Comparison of ENCODE assay signal across 2 cellular contexts in the genomic region with DNA sequence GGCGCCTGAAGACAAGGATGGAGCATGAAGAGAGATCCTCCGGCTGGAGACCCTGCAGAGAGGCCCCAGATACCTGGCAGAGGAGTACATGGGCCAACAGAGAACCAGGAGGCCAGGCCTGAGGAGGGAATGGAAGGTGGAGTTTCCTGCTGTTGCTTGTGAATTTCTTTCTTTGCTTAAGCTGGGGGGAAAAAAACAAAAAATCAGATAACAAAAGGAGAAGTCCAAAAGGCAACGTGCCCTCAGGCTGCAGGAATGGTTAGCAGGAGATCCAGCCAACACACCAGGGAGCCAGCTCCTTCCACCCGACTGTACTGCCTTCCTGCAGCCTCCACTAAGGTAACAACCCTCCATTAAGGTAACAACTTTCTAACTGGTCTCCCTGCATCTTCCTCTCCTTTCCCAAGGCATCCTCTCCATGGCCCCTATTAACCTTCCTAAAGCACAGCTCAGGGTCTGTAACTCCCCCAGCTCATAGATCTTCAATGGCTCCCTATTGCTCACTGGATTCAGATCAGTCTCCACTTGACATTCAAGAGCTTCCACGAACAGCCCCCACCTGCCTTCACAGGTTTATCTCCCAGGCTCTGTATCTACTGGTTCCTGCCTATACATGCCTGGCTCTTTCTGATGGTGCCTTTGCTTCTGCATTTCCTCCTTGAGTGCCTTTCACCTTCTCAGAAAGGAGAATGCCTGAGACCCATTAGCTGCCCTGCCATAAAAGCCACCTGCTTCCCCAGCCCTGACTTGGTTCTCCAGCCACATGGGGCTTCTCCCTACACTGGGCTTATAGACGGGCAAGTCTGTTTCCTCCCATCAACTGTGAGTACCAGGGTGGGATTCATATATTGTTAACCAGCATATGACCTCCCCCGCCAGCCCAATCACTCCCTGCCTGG.
TF ChIP-seq lines count a peak whose summit lies in the region.

No MANE protein-coding gene starts in this region.

TF ChIP-seq in GM12878, 131 proteins besides CTCF, POLR2A, EP300 and RAD21:
- no peak for TF ChIP-seq STAT1 (conservative IDR thresholded peaks at IDR 0.05)
- no peak for TF ChIP-seq JUND (IDR thresholded peaks at IDR 0.05; ENCODE audit: low read depth, low read length)
- no peak for TF ChIP-seq MTA3 (IDR thresholded peaks at IDR 0.05; ENCODE audit: borderline replicate concordance, low read length)
- no peak for TF ChIP-seq SMAD5 (IDR thresholded peaks at IDR 0.05; ENCODE audit: low read depth)
- no peak for TF ChIP-seq ZNF207 (IDR thresholded peaks at IDR 0.05; ENCODE audit: borderline replicate concordance)
- no peak for TF ChIP-seq MYB (IDR thresholded peaks at IDR 0.05; ENCODE audit: borderline replicate concordance, low read depth, low read length)
- TF ChIP-seq MTA2 (IDR thresholded peaks at IDR 0.05; ENCODE audit: low read depth), result no peak
- TF ChIP-seq CBX3 (IDR thresholded peaks at IDR 0.05; ENCODE audit: borderline replicate concordance, low read depth), result no peak
- TF ChIP-seq KLF5 (IDR thresholded peaks at IDR 0.05; ENCODE audit: partially characterized antibody), result no peak
- no peak for TF ChIP-seq IKZF2 (IDR thresholded peaks at IDR 0.05)
- no peak for TF ChIP-seq CREB1 (IDR thresholded peaks at IDR 0.05; ENCODE audit: low read depth)
- TF ChIP-seq BACH1 (IDR thresholded peaks at IDR 0.05; ENCODE audit: borderline replicate concordance), result no peak

TF ChIP-seq in SK-N-SH treated with all-trans-retinoic acid at 6 μM for 48 hours, 23 proteins besides CTCF, POLR2A, EP300 and RAD21:
- TF ChIP-seq ESRRG (CRISPR knock-in tag; IDR thresholded peaks at IDR 0.05) (no peak), ZNF565 (CRISPR knock-in tag; conservative IDR thresholded peaks at IDR 0.05; ENCODE audit: low read depth) (no peak), ZC3H10 (CRISPR knock-in tag; IDR thresholded peaks at IDR 0.05) (no peak), TOX (CRISPR knock-in tag; IDR thresholded peaks at IDR 0.05; ENCODE audit: borderline replicate concordance) (no peak), ARNTL (CRISPR knock-in tag; IDR thresholded peaks at IDR 0.05; ENCODE audit: borderline replicate concordance, low read depth) (no peak), PPARA (CRISPR knock-in tag; IDR thresholded peaks at IDR 0.05; ENCODE audit: borderline replicate concordance) (no peak), RARB (CRISPR knock-in tag; IDR thresholded peaks at IDR 0.05) (no peak), BACH2 (CRISPR knock-in tag; IDR thresholded peaks at IDR 0.05; ENCODE audit: borderline replicate concordance) (no peak), ZNF70 (CRISPR knock-in tag; IDR thresholded peaks at IDR 0.05) (no peak), ISL1 (CRISPR knock-in tag; IDR thresholded peaks at IDR 0.05) (no peak)
- TF ChIP-seq, protein P1, sequence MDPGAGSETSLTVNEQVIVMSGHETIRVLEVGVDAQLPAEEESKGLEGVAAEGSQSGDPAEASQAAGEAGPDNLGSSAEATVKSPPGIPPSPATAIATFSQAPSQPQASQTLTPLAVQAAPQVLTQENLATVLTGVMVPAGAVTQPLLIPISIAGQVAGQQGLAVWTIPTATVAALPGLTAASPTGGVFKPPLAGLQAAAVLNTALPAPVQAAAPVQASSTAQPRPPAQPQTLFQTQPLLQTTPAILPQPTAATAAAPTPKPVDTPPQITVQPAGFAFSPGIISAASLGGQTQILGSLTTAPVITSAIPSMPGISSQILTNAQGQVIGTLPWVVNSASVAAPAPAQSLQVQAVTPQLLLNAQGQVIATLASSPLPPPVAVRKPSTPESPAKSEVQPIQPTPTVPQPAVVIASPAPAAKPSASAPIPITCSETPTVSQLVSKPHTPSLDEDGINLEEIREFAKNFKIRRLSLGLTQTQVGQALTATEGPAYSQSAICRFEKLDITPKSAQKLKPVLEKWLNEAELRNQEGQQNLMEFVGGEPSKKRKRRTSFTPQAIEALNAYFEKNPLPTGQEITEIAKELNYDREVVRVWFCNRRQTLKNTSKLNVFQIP (CRISPR knock-in tag; IDR thresholded peaks at IDR 0.05; ENCODE audit: borderline replicate concordance, low read depth), result no peak
- TF ChIP-seq, protein P2, sequence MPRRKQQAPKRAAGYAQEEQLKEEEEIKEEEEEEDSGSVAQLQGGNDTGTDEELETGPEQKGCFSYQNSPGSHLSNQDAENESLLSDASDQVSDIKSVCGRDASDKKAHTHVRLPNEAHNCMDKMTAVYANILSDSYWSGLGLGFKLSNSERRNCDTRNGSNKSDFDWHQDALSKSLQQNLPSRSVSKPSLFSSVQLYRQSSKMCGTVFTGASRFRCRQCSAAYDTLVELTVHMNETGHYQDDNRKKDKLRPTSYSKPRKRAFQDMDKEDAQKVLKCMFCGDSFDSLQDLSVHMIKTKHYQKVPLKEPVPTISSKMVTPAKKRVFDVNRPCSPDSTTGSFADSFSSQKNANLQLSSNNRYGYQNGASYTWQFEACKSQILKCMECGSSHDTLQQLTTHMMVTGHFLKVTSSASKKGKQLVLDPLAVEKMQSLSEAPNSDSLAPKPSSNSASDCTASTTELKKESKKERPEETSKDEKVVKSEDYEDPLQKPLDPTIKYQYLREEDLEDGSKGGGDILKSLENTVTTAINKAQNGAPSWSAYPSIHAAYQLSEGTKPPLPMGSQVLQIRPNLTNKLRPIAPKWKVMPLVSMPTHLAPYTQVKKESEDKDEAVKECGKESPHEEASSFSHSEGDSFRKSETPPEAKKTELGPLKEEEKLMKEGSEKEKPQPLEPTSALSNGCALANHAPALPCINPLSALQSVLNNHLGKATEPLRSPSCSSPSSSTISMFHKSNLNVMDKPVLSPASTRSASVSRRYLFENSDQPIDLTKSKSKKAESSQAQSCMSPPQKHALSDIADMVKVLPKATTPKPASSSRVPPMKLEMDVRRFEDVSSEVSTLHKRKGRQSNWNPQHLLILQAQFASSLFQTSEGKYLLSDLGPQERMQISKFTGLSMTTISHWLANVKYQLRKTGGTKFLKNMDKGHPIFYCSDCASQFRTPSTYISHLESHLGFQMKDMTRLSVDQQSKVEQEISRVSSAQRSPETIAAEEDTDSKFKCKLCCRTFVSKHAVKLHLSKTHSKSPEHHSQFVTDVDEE (CRISPR knock-in tag; IDR thresholded peaks at IDR 0.05), result no peak
- TF ChIP-seq, protein P3, sequence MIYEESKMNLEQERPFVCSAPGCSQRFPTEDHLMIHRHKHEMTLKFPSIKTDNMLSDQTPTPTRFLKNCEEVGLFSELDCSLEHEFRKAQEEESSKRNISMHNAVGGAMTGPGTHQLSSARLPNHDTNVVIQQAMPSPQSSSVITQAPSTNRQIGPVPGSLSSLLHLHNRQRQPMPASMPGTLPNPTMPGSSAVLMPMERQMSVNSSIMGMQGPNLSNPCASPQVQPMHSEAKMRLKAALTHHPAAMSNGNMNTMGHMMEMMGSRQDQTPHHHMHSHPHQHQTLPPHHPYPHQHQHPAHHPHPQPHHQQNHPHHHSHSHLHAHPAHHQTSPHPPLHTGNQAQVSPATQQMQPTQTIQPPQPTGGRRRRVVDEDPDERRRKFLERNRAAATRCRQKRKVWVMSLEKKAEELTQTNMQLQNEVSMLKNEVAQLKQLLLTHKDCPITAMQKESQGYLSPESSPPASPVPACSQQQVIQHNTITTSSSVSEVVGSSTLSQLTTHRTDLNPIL (CRISPR knock-in tag; IDR thresholded peaks at IDR 0.05; ENCODE audit: low read depth), result no peak
- TF ChIP-seq, protein P4, sequence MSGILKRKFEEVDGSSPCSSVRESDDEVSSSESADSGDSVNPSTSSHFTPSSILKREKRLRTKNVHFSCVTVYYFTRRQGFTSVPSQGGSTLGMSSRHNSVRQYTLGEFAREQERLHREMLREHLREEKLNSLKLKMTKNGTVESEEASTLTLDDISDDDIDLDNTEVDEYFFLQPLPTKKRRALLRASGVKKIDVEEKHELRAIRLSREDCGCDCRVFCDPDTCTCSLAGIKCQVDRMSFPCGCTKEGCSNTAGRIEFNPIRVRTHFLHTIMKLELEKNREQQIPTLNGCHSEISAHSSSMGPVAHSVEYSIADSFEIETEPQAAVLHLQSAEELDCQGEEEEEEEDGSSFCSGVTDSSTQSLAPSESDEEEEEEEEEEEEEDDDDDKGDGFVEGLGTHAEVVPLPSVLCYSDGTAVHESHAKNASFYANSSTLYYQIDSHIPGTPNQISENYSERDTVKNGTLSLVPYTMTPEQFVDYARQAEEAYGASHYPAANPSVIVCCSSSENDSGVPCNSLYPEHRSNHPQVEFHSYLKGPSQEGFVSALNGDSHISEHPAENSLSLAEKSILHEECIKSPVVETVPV (CRISPR knock-in tag; IDR thresholded peaks at IDR 0.05), result no peak
